9 cellular contexts compared by ENCODE assay signal in the genomic region with DNA sequence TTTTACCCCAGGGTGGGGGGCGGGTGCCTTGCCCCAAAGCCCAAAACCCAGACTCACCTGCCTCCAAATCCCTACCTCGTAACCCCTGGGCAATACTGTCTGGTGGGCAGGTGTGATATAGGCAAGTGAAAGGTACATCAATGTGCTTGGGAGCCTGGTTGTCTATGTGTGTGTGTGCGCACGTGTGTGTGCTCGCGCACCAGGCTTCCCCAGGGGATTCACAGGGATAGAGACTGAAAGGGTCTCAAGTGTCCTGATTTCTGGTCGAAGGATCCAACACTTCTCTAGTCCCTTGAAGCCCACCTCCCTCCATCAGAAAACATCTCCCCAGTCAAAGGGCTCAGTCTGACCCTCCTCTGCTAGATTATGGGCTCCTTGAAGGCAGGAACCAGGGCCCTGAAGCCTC. TPM values are rescaled to one million over a fixed set of nuclear protein-coding genes. Genes with fewer than 3 reads are reported as not detected.
DNase-seq lines count a peak whose midpoint lies in the region; ATAC-seq and TF ChIP-seq lines count a peak whose summit lies in the region.
"Had no signal": no experiment of that assay in that cellular context is flagged by ENCODE, and none has a peak within 500 bp of the region (broad histone marks: within the 10 kb centered on the region; RNA-seq: fewer than 3 reads in every experiment).

No MANE protein-coding gene starts in this region.

- no peaks in the 10 kb centered on the region for H3K27me3 Mint-ChIP-seq in activated CD4-positive, alpha-beta T cell treated with anti-CD3 and anti-CD28 coated beads, Interleukin-2, amount 10 ng/mL, durations not matched to agents 24 days and 14 days
- H3K27me3 Mint-ChIP-seq in stimulated activated memory B cell treated with anti-CD40 and anti-IgM and Interleukin-4, amounts not matched to agents 10 μg/mL and 1 μg/mL and 100 μg/mL, for 72 hours = no peaks in the 10 kb centered on the region

- DNase-seq in activated CD4-positive, alpha-beta T cell treated with anti-CD3 and anti-CD28 coated beads, Interleukin-2, amount 10 ng/mL, durations not matched to agents 24 days and 14 days = peak; percentile 71
- DNase-seq in activated CD4-positive, alpha-beta T cell treated with anti-CD3 and anti-CD28 coated beads for 4 hours = no peak
- no peak for DNase-seq in RWPE2 (ENCODE audit: low spot score)
- no peak for DNase-seq in esophagus squamous epithelium (lab: John Stamatoyannopoulos, UW)
- DNase-seq in DMS 273 (lab: John Stamatoyannopoulos, UW; ENCODE audit: unreplicated experiment) = no peak
- DNase-seq: cortex of kidney had no signal

- H3K9me3 ChIP-seq in RWPE2 (ENCODE audit: severe bottlenecking) (no peaks in the 10 kb centered on the region), esophagus squamous epithelium (no peaks in the 10 kb centered on the region)

- peaks cover 8% of the 10 kb centered on the region for H3K4me1 ChIP-seq in RWPE2 (ENCODE audit: insufficient read depth, poor library complexity, severe bottlenecking)
- peaks cover 23 to 78% (median 38%) of the 10 kb centered on the region in 3 donors for H3K4me1 ChIP-seq in esophagus squamous epithelium

- H3K27me3 ChIP-seq in RWPE2 (ENCODE audit: insufficient read depth, poor library complexity, severe bottlenecking) = no peaks in the 10 kb centered on the region
- H3K27me3 ChIP-seq in esophagus squamous epithelium = no peaks in the 10 kb centered on the region

- TF ChIP-seq CTCF in RWPE2 (IDR thresholded peaks at IDR 0.05; ENCODE audit: poor library complexity, severe bottlenecking) = no peak
- no peak for TF ChIP-seq CTCF in esophagus squamous epithelium (IDR thresholded peaks at IDR 0.05)

- H3K9me3 Mint-ChIP-seq in activated CD4-positive, alpha-beta T cell treated with anti-CD3 and anti-CD28 coated beads, Interleukin-2, amount 10 ng/mL, durations not matched to agents 24 days and 14 days = no peaks in the 10 kb centered on the region
- no peaks in the 10 kb centered on the region for H3K9me3 Mint-ChIP-seq in stimulated activated memory B cell treated with anti-CD40 and anti-IgM and Interleukin-4, amounts not matched to agents 10 μg/mL and 1 μg/mL and 100 μg/mL, for 72 hours

- H3K27ac ChIP-seq in RWPE2 (ENCODE audit: poor library complexity, severe bottlenecking) = peak overlapping the region; percentile 2
- peak overlapping the region; percentile 14 to 93 (median 85) for H3K27ac ChIP-seq in esophagus squamous epithelium

- peaks cover 3% of the 10 kb centered on the region for H3K36me3 Mint-ChIP-seq in activated CD4-positive, alpha-beta T cell treated with anti-CD3 and anti-CD28 coated beads, Interleukin-2, amount 10 ng/mL, durations not matched to agents 24 days and 14 days (ENCODE audit: low read depth)
- no peaks in the 10 kb centered on the region for H3K36me3 Mint-ChIP-seq in stimulated activated memory B cell treated with anti-CD40 and anti-IgM and Interleukin-4, amounts not matched to agents 10 μg/mL and 1 μg/mL and 100 μg/mL, for 72 hours

- ATAC-seq in RWPE2 (ENCODE audit: low read depth) (no peak), HG03097 (IDR thresholded peaks at IDR 0.05; ENCODE audit: low FRiP score, unreplicated experiment) (no peak), GM21390 (IDR thresholded peaks at IDR 0.05; ENCODE audit: unreplicated experiment) (no peak)
- ATAC-seq in stimulated activated memory B cell treated with anti-CD40 and anti-IgM and Interleukin-4, amounts not matched to agents 10 μg/mL and 1 μg/mL and 100 μg/mL, for 72 hours = no peak

- H3K4me3 Mint-ChIP-seq in activated CD4-positive, alpha-beta T cell treated with anti-CD3 and anti-CD28 coated beads, Interleukin-2, amount 10 ng/mL, durations not matched to agents 24 days and 14 days = peak overlapping the region; percentile 10
- no peak overlapping the region for H3K4me3 Mint-ChIP-seq in stimulated activated memory B cell treated with anti-CD40 and anti-IgM and Interleukin-4, amounts not matched to agents 10 μg/mL and 1 μg/mL and 100 μg/mL, for 72 hours

- 65 to 71% methylated on average over 2 to 7 of the region's 7 CpGs for WGBS in esophagus squamous epithelium, 2 donors

- H3K4me3 ChIP-seq in RWPE2 (ENCODE audit: severe bottlenecking) (no peak overlapping the region), esophagus squamous epithelium (no peak overlapping the region)

- no peaks in the 10 kb centered on the region for H3K36me3 ChIP-seq in RWPE2 (ENCODE audit: low read depth)
- no peaks in the 10 kb centered on the region for H3K36me3 ChIP-seq in esophagus squamous epithelium

- TF ChIP-seq POLR2A in esophagus squamous epithelium (IDR thresholded peaks at IDR 0.05) = no peak

- intact Hi-C loops in activated CD4-positive, alpha-beta T cell treated with anti-CD3 and anti-CD28 coated beads, Interleukin-2, amount 10 ng/mL, durations not matched to agents 24 days and 14 days (cut with micrococcal nuclease) = loop anchor here (1.0 to 5.0 kb wide), 4 partner anchors 42 to 296 kb away; a partner anchor contains a TSS
- intact Hi-C loops in esophagus squamous epithelium (cut with DNase I) = no loop called here

- peak overlapping the region; percentile 92 for H3K27ac Mint-ChIP-seq in activated CD4-positive, alpha-beta T cell treated with anti-CD3 and anti-CD28 coated beads, Interleukin-2, amount 10 ng/mL, durations not matched to agents 24 days and 14 days
- peak overlapping the region; percentile 83 for H3K27ac Mint-ChIP-seq in stimulated activated memory B cell treated with anti-CD40 and anti-IgM and Interleukin-4, amounts not matched to agents 10 μg/mL and 1 μg/mL and 100 μg/mL, for 72 hours

- H3K4me1 Mint-ChIP-seq in activated CD4-positive, alpha-beta T cell treated with anti-CD3 and anti-CD28 coated beads, Interleukin-2, amount 10 ng/mL, durations not matched to agents 24 days and 14 days = peaks cover 49% of the 10 kb centered on the region
- peaks cover 72% of the 10 kb centered on the region for H3K4me1 Mint-ChIP-seq in stimulated activated memory B cell treated with anti-CD40 and anti-IgM and Interleukin-4, amounts not matched to agents 10 μg/mL and 1 μg/mL and 100 μg/mL, for 72 hours

RNA-seq across cellular contexts. Expression of a gene that starts 28.9 kb away (rescaled TPM):
- total RNA-seq in activated CD4-positive, alpha-beta T cell treated with anti-CD3 and anti-CD28 coated beads, Interleukin-2, amount 10 ng/mL, durations not matched to agents 24 days and 14 days = 79.1 and 79.7 TPM in 2 replicates
- total RNA-seq in esophagus squamous epithelium = 10 to 100 TPM; 28.5 to 43.9 (median 41.8) TPM
